Comparison of ENCODE assay signal across 16 cellular contexts in the genomic region with DNA sequence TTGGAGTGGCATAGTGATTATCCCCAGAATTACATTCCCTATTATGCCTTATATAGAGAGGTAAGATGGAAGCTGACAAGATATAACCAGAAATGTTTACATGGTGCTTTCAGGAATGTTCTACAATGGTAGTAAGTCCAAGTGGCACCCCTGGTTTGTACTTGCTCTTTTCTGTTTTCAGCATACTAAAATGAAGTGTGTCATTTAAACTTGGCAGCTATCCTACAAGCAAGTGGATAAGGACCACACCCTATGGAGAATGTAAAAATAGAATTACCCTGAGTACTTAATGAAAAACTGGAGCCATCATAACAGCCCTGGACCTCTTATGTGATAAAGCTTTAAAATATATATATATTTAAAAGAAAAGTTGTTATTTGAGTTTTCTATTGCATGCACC.
DNase-seq lines count a peak whose midpoint lies in the region; ATAC-seq lines count a peak whose summit lies in the region.
"Had no signal": no experiment of that assay in that cellular context is flagged by ENCODE, and none has a peak within 500 bp of the region (broad histone marks: within the 10 kb centered on the region; RNA-seq: fewer than 3 reads in every experiment).

No MANE protein-coding gene starts in this region.

- peak overlapping the region; percentile 42 for H3K27ac ChIP-seq in epithelial cell of prostate
- H3K27ac ChIP-seq: GM23248, SK-N-MC had no signal

- DNase-seq in LoVo (ENCODE audit: low spot score) (peak; percentile 41), NCI-H1105 treated with DMSO at 0.1 percent for 48 hours (lab: John Stamatoyannopoulos, UW) (peak; percentile 59), NCI-H748 treated with DMSO at 0.1 percent for 48 hours (lab: John Stamatoyannopoulos, UW) (peak; percentile 36), epithelial cell of prostate (ENCODE audit: low read depth, low spot score) (no peak), SK-N-DZ (ENCODE audit: low spot score) (no peak)
- no peak for DNase-seq in stimulated activated CD4-positive, alpha-beta T cell treated with anti-CD3 and anti-CD28 coated beads, Interleukin-2, amount 100 ng/mL, for 24 hours
- DNase-seq: CD4-positive, CD25-positive, alpha-beta regulatory T cell; DND-41; GM23248; NCI-H1092 treated with DMSO at 0.1 percent for 48 hours; NCI-H1694; NCI-H2081; NCI-H510A treated with DMSO at 0.1 percent for 48 hours; SHP77 had no signal

- ATAC-seq in HG03354 (IDR thresholded peaks at IDR 0.05; ENCODE audit: poor library complexity, severe bottlenecking, unreplicated experiment) = no peak

Comparison
In these comparisons a context has a peak if more than half of its experiments do, and no peak if none do; other contexts are left out.
1. DNase-seq: peak in LoVo (single experiment), NCI-H1105 treated with DMSO at 0.1 percent for 48 hours (single experiment) and NCI-H748 treated with DMSO at 0.1 percent for 48 hours (single experiment); none in epithelial cell of prostate (single experiment), SK-N-DZ (single experiment) and stimulated activated CD4-positive, alpha-beta T cell treated with anti-CD3 and anti-CD28 coated beads, Interleukin-2, amount 100 ng/mL, for 24 hours (0 of 2).